In the genomic region with DNA sequence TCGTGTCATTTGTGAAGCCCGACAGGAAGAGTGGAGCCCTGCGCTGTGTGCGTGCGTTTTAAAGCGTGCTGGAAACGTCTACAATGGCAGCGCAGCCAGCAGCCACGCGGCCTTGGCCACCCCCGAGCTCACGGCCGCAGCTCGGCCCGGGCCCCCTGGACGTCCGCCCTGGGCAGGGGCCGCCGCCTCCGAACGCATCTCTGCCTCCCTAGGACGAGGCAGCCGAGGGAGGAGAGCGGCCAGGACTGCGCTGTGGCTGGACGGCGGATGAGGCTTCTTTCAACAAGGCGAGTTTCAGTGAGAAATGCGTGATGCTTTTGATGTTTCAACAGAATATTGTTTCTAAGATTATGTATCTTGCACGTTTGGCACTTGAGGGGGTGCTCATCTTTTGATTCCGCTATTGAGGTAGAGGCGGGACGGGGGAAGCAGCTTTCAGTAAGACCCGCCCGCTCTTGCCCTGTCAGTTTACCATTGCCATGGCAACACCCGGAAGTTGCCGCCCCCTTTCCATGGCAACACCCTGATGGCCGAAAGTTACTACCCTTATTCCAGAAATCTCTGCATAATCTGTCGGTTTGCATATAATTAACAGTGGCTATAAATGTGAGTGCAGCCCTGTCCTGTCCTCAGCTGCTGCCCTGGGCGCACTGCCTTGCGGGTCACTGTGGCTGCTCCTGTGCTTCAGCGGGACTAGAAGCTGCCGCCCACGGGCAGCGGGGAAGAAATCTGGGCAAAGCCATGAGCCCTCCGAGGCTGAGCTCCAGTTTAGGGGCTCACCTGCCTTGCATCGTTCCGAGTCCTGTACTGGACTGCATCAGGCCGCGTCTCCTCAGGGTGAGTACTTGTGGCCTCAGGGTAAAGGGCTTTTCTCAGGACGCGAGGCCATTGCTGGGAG, we compare ENCODE assay signal across 8 cellular contexts. TPM values are rescaled to one million over a fixed set of nuclear protein-coding genes. Genes with fewer than 3 reads are reported as not detected.
DNase-seq lines count a peak whose midpoint lies in the region; ATAC-seq and TF ChIP-seq lines count a peak whose summit lies in the region.

No MANE protein-coding gene starts in this region.

- 96% methylated on average over 52 of the region's 52 CpGs for whole genome bisulfite sequencing in HUES64
- WGBS in transverse colon (ENCODE audit: low coverage in 1 of 2), 2 donors = 18 to 33% methylated on average over 2 to 52 of the region's 52 CpGs

- peak overlapping the region; percentile 50 for H3K27ac Mint-ChIP-seq in Caco-2 (ENCODE audit: unreplicated experiment)
- H3K27ac Mint-ChIP-seq in activated naive CD8-positive, alpha-beta T cell treated with anti-CD3 and anti-CD28 coated beads, Interleukin-2, amount 10 ng/mL, durations not matched to agents 7 days and 5 days = peak overlapping the region; percentile 56

- H3K27me3 Mint-ChIP-seq in Caco-2 (ENCODE audit: insufficient read depth, unreplicated experiment) = no peaks in the 10 kb centered on the region
- H3K27me3 Mint-ChIP-seq in activated naive CD8-positive, alpha-beta T cell treated with anti-CD3 and anti-CD28 coated beads, Interleukin-2, amount 10 ng/mL, durations not matched to agents 7 days and 5 days = peaks cover 2% of the 10 kb centered on the region

- in situ Hi-C loops in transverse colon (cut with MboI; ENCODE audit: low pct_ligation_motif_present in 1 of 4, low pct_unique_long_range_greater_than_20kb in 1 of 4, low sequenced_read_pairs in 3 of 4) = no loop called here

- H3K4me1 Mint-ChIP-seq in Caco-2 (ENCODE audit: low read depth, unreplicated experiment) = no peaks in the 10 kb centered on the region
- H3K4me1 Mint-ChIP-seq in activated naive CD8-positive, alpha-beta T cell treated with anti-CD3 and anti-CD28 coated beads, Interleukin-2, amount 10 ng/mL, durations not matched to agents 7 days and 5 days = peaks cover 4% of the 10 kb centered on the region

- DNase-seq in Caco-2 = peak; percentile 78 to 85
- DNase-seq in SK-N-DZ (ENCODE audit: low spot score) = peak; percentile 90
- DNase-seq in activated naive CD8-positive, alpha-beta T cell treated with anti-CD3 and anti-CD28 coated beads, Interleukin-2, amount 10 ng/mL, durations not matched to agents 7 days and 5 days = peak; percentile 75
- DNase-seq in Right ventricle myocardium superior = peak; percentile 88
- DNase-seq in posterior cingulate gyrus = peak; percentile 82 to 98 (median 90)
- DNase-seq in transverse colon = peak; percentile 88

- H3K36me3 ChIP-seq in Caco-2 (ENCODE audit: control insufficient read depth, insufficient read depth, low read length) (no peaks in the 10 kb centered on the region), HUES64 (ENCODE audit: insufficient read depth, low read length) (peaks cover 14% of the 10 kb centered on the region), transverse colon (no peaks in the 10 kb centered on the region)

- TF ChIP-seq CTCF in Caco-2 (IDR thresholded peaks at IDR 0.05; ENCODE audit: insufficient read depth in 1 of 2, low read depth in 1 of 2, low read length in 1 of 2, severe bottlenecking in 1 of 2, unreplicated experiment in 1 of 2) = no peak
- no peak for TF ChIP-seq CTCF in transverse colon (IDR thresholded peaks at IDR 0.05)

- H3K9me3 Mint-ChIP-seq in Caco-2 (ENCODE audit: unreplicated experiment) = no peaks in the 10 kb centered on the region
- no peaks in the 10 kb centered on the region for H3K9me3 Mint-ChIP-seq in activated naive CD8-positive, alpha-beta T cell treated with anti-CD3 and anti-CD28 coated beads, Interleukin-2, amount 10 ng/mL, durations not matched to agents 7 days and 5 days

- peaks cover 12% of the 10 kb centered on the region for H3K36me3 Mint-ChIP-seq in Caco-2 (ENCODE audit: insufficient read depth, unreplicated experiment)
- H3K36me3 Mint-ChIP-seq in activated naive CD8-positive, alpha-beta T cell treated with anti-CD3 and anti-CD28 coated beads, Interleukin-2, amount 10 ng/mL, durations not matched to agents 7 days and 5 days = peaks cover 1% of the 10 kb centered on the region

- ATAC-seq in GM21381 (IDR thresholded peaks at IDR 0.05; ENCODE audit: unreplicated experiment) (peak; percentile 81), Right ventricle myocardium superior (ENCODE audit: poor library complexity) (peak; percentile 96)
- peak; percentile 79 for ATAC-seq in activated naive CD8-positive, alpha-beta T cell treated with anti-CD3 and anti-CD28 coated beads, Interleukin-2, amount 10 ng/mL, durations not matched to agents 7 days and 5 days (ENCODE audit: low read depth)

- TF ChIP-seq EP300 in transverse colon (IDR thresholded peaks at IDR 0.05; ENCODE audit: low read depth) = no peak

- no peaks in the 10 kb centered on the region for H3K4me1 ChIP-seq in Caco-2
- H3K4me1 ChIP-seq in HUES64 (ENCODE audit: insufficient read depth, low read length) = no peaks in the 10 kb centered on the region
- H3K4me1 ChIP-seq in transverse colon = peaks cover 0 to 33% (median 5%) of the 10 kb centered on the region in 4 donors

- H3K27ac ChIP-seq in HUES64 (ENCODE audit: low read depth, low read length) = no peak overlapping the region
- peak overlapping the region; percentile 62 to 77 (median 70) for H3K27ac ChIP-seq in transverse colon

- no peaks in the 10 kb centered on the region for H3K27me3 ChIP-seq in Caco-2 (replicated peaks; ENCODE audit: control insufficient read depth, insufficient read depth, low read length)
- no peaks in the 10 kb centered on the region for H3K27me3 ChIP-seq in HUES64 (ENCODE audit: insufficient read depth, low read length)
- H3K27me3 ChIP-seq in transverse colon = no peaks in the 10 kb centered on the region

- intact Hi-C loops in Caco-2 (cut with micrococcal nuclease; ENCODE audit: unreplicated experiment) = loop anchor here (10.0 kb wide), 1 partner anchor 113 kb away; the partner anchor contains the start of gene RBFA
- intact Hi-C loops in Right ventricle myocardium superior (cut with DNase I) = no loop called here
- intact Hi-C loops in posterior cingulate gyrus (cut with DNase I) = no loop called here
- intact Hi-C loops in transverse colon (cut with DNase I; ENCODE audit: low total_unique reads) = no loop called here

- H3K9me3 ChIP-seq in Caco-2 (no peaks in the 10 kb centered on the region), HUES64 (ENCODE audit: insufficient read depth, low read depth, low read length) (no peaks in the 10 kb centered on the region), transverse colon (no peaks in the 10 kb centered on the region)

- H3K4me3 ChIP-seq in Caco-2 (ENCODE audit: low read depth, low read length) (peak overlapping the region; percentile 54), HUES64 (ENCODE audit: low read length) (peak overlapping the region; percentile 49), transverse colon (peak overlapping the region; percentile 35 to 60 (median 46))

- CTCF ChIA-PET in Caco-2 (lab: Charles Lee) = no interaction called here

- no peak overlapping the region for H3K9ac ChIP-seq in HUES64 (ENCODE audit: low read depth, low read length)

- no TSS peak for BruUV-seq in Caco-2 (replicated peaks; lab: Mats Ljungman, UMichigan)

- H3K4me3 Mint-ChIP-seq in Caco-2 (ENCODE audit: unreplicated experiment) = peak overlapping the region; percentile 81
- peak overlapping the region; percentile 75 for H3K4me3 Mint-ChIP-seq in activated naive CD8-positive, alpha-beta T cell treated with anti-CD3 and anti-CD28 coated beads, Interleukin-2, amount 10 ng/mL, durations not matched to agents 7 days and 5 days

- peak; percentile 74 for TF ChIP-seq POLR2A in transverse colon (IDR thresholded peaks at IDR 0.05)

- POLR2A ChIA-PET in Caco-2 (lab: Charles Lee) = interaction anchor here (0.5 to 1.3 kb wide), 4 partner anchors 39 to 198 kb away, joined by 3 to 4 read pairs (median 3); partner anchors contain the start of genes ADNP2 and HSBP1L1
- POLR2A ChIA-PET in activated naive CD8-positive, alpha-beta T cell treated with anti-CD3 and anti-CD28 coated beads, Interleukin-2, amount 10 ng/mL, durations not matched to agents 7 days and 5 days (lab: Charles Lee) = interaction anchor here (1.0 kb wide), 1 partner anchor 573 kb away, joined by 3 read pairs; no protein-coding TSS in a partner anchor

RNA-seq across cellular contexts. Expression of gene ADNP2, which starts 38.6 kb away (rescaled TPM):
- total RNA-seq in Caco-2 (2022) (21.4 and 22.1 TPM in 2 replicates), Right ventricle myocardium superior (6.8 TPM), transverse colon (10 to 100 TPM; 16.0 to 30.1 (median 22.3) TPM)
- 33.3 TPM for polyA plus RNA-seq in HUES64 (2013, experiment 1 of 2)
- polyA plus RNA-seq in HUES64 (2013, experiment 2 of 2) = 32.1 TPM
- polyA plus RNA-seq in SK-N-DZ (2014; cell fraction: cytosol; rRNA removed) = 21.2 and 24.5 TPM in 2 replicates
- 13.3 and 14.2 TPM in 2 replicates for polyA plus RNA-seq in SK-N-DZ (2014; cell fraction: nucleus; rRNA removed)
- total RNA-seq in activated naive CD8-positive, alpha-beta T cell treated with anti-CD3 and anti-CD28 coated beads, Interleukin-2, amount 10 ng/mL, durations not matched to agents 7 days and 5 days = 10 to 100 TPM; 23.2 to 24.4 TPM
